ENCODE assay signal across 1 cellular context in the genomic region with DNA sequence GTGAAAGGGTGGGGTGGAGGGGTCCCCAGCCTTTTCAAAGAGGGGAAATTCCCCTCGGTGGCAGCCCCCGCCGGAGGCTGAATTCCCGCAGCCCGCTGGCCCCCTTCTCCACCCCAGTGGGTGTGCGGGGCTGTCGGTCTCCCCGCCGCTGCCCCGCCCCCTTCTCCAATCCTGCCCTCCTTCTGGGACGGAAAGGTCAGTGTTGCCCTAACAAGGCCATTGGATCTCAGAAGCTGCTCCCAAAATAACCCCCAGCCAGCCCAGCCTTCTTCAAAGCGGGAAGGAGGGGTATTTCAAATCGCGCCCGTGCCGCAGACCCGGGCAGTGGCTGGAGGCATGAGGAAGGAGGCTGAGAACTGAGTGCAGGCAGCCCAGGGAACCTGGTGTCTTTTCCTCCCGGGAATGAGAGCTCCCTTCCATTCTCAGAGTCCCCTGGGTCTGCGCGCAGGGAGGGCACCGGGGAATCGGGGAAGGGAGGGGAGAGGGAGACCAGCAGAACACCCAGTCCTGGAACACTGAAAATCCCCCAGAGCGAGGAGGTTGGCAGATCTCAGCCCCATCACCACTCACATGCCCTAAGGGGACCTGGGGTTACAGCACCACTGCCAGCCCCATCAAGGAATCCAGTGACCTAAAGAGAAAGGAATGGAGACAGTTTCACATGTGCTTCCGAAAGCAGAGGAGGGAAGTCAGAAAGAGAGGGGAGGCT.
TF ChIP-seq lines count a peak whose summit lies in the region.

A gene (minus strand): TSS at position 135 of the 709 bp plus-strand sequence. CDS start 483 bp downstream, outside the sequence.

TF ChIP-seq in SK-N-SH, 30 proteins besides CTCF, POLR2A, EP300 and RAD21 (continued from another document):
- TF ChIP-seq, protein P1, sequence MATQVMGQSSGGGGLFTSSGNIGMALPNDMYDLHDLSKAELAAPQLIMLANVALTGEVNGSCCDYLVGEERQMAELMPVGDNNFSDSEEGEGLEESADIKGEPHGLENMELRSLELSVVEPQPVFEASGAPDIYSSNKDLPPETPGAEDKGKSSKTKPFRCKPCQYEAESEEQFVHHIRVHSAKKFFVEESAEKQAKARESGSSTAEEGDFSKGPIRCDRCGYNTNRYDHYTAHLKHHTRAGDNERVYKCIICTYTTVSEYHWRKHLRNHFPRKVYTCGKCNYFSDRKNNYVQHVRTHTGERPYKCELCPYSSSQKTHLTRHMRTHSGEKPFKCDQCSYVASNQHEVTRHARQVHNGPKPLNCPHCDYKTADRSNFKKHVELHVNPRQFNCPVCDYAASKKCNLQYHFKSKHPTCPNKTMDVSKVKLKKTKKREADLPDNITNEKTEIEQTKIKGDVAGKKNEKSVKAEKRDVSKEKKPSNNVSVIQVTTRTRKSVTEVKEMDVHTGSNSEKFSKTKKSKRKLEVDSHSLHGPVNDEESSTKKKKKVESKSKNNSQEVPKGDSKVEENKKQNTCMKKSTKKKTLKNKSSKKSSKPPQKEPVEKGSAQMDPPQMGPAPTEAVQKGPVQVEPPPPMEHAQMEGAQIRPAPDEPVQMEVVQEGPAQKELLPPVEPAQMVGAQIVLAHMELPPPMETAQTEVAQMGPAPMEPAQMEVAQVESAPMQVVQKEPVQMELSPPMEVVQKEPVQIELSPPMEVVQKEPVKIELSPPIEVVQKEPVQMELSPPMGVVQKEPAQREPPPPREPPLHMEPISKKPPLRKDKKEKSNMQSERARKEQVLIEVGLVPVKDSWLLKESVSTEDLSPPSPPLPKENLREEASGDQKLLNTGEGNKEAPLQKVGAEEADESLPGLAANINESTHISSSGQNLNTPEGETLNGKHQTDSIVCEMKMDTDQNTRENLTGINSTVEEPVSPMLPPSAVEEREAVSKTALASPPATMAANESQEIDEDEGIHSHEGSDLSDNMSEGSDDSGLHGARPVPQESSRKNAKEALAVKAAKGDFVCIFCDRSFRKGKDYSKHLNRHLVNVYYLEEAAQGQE (IDR thresholded peaks at IDR 0.05; ENCODE audit: low read depth, low read length): no peak
- no peak for TF ChIP-seq FOXJ3 (CRISPR knock-in tag; IDR thresholded peaks at IDR 0.05)
